Comparison of ENCODE assay signal across 1 cellular context in genomic region chr6:27238010-27238983, GRCh38.
TF ChIP-seq lines count a peak whose summit lies in the region.

No MANE protein-coding gene starts in this region.

TF ChIP-seq in K562, 482 proteins besides CTCF, POLR2A, EP300 and RAD21 (continued from another document):
- peak in 1 of 2 experiments; percentile 45 for TF ChIP-seq E2F6 (IDR thresholded peaks at IDR 0.05; ENCODE audit: borderline replicate concordance in 1 of 2, extremely low read depth in 1 of 2, insufficient read depth in 1 of 2, insufficient read length in 1 of 2, low read depth in 1 of 2, low read length in 1 of 2, poor library complexity in 1 of 2, severe bottlenecking in 1 of 2)
TF ChIP-seq in K562: peak in this region for 2.
